In genomic region chr5:150184990-150185952, GRCh38 we compare ENCODE assay signal across 17 cellular contexts. TPM values are rescaled to one million over a fixed set of nuclear protein-coding genes. Genes with fewer than 3 reads are reported as not detected.
A peak's percentile ranks its signal among the peaks of the same experiment; 100 is the strongest.
DNase-seq lines count a peak whose midpoint lies in the region; ATAC-seq, FAIRE-seq and TF ChIP-seq lines count a peak whose summit lies in the region.
"Had no signal": no experiment of that assay in that cellular context is flagged by ENCODE, and none has a peak within 500 bp of the region (broad histone marks: within the 10 kb centered on the region; RNA-seq: fewer than 3 reads in every experiment).

No MANE protein-coding gene starts in this region.

- H3K4me1 ChIP-seq in small intestine (ENCODE audit: control insufficient read depth in 2 of 2, insufficient read depth in 1 of 2, low read depth in 1 of 2, low read length in 1 of 2): peaks cover 20 to 24% of the 10 kb centered on the region in 2 donors
- H3K4me1 ChIP-seq: prostate gland had no signal

- ATAC-seq in HG02763 (IDR thresholded peaks at IDR 0.05; ENCODE audit: unreplicated experiment) (no peak), HG02885 (IDR thresholded peaks at IDR 0.05; ENCODE audit: poor library complexity, unreplicated experiment) (no peak)
- ATAC-seq: gastrocnemius medialis, Panc1 had no signal

- no peak for FAIRE-seq in small intestine (lab: Jason Lieb, UNC)

- no peaks in the 10 kb centered on the region for H3K9me3 ChIP-seq in small intestine (ENCODE audit: control insufficient read depth, low read depth)
- H3K9me3 ChIP-seq: esophagus muscularis mucosa, gastrocnemius medialis, prostate gland, thyroid gland had no signal

- H3K27me3 ChIP-seq in HL-60 (ENCODE audit: insufficient read depth, poor library complexity, severe bottlenecking): peaks cover 11% of the 10 kb centered on the region
- no peaks in the 10 kb centered on the region for H3K27me3 ChIP-seq in small intestine (ENCODE audit: control insufficient read depth in 2 of 2, insufficient read depth in 2 of 2, low read length in 2 of 2)

- peaks cover 0 to 3% of the 10 kb centered on the region in 2 donors for H3K36me3 ChIP-seq in small intestine (ENCODE audit: control insufficient read depth in 2 of 2, insufficient read depth in 2 of 2, low read length in 2 of 2)
- H3K36me3 ChIP-seq: esophagus muscularis mucosa, gastrocnemius medialis, prostate gland, thyroid gland had no signal

- H3K27ac ChIP-seq in HL-60 (replicated peaks) (peak overlapping the region; percentile 53), small intestine (ENCODE audit: low read depth in 1 of 2, low read length in 1 of 2) (peak overlapping the region; percentile 92 to 93)
- H3K27ac ChIP-seq: esophagus muscularis mucosa, gastrocnemius medialis, prostate gland, thyroid gland had no signal

- DNase-seq in HL-60 (ENCODE audit: low read depth in 1 of 2, low spot score in 1 of 2): peak in 1 of 2 experiments; percentile 82
- DNase-seq in NOMO-1 treated with DMSO at 0.1 percent for 48 hours (lab: John Stamatoyannopoulos, UW; ENCODE audit: unreplicated experiment): peak; percentile 88
- peak; percentile 31 for DNase-seq in iPS-NIHi7 (ENCODE audit: extremely low spot score)
- peak; percentile 98 for DNase-seq in small intestine
- no peak for DNase-seq in T1000 (lab: John Stamatoyannopoulos, UW)
- DNase-seq: activated CD4-positive, alpha-beta memory T cell treated with anti-CD3 and anti-CD28 coated beads for 36 hours; activated CD4-positive, CD25-positive, alpha-beta regulatory T cell; effector CD8-positive, alpha-beta T cell; gastrocnemius medialis; nephron progenitor cell; stimulated activated naive CD4-positive, alpha-beta T cell treated with Interleukin-2 at 50 U/mL for 16 hours; thyroid gland had no signal

- H3K4me3 ChIP-seq in HL-60 (replicated peaks; ENCODE audit: insufficient read depth, low read length): no peak overlapping the region
- no peak overlapping the region for H3K4me3 ChIP-seq in small intestine (ENCODE audit: low read depth in 1 of 2, low read length in 2 of 2)
- H3K4me3 ChIP-seq: esophagus muscularis mucosa, gastrocnemius medialis, prostate gland, thyroid gland had no signal

- no peak for TF ChIP-seq CTCF in HL-60 (IDR thresholded peaks at IDR 0.05; ENCODE audit: insufficient read depth, low read length)

- WGBS in small intestine, 3 donors: 22 to 56% (median 32%) methylated on average over 13 of the region's 13 CpGs

RNA-seq across cellular contexts. Expression of gene SLC6A7, which starts 4.6 kb away (rescaled TPM):
- polyA plus RNA-seq in small intestine: 1 to 10 TPM in 2 of 3 donors, under 1 TPM in 1; 0.81 to 2.6 (median 1.8) TPM

RNA-seq across cellular contexts. Expression of gene CDX1, which starts 18.7 kb away (rescaled TPM):
- 100 to 1,000 TPM; 205 to 238 (median 219) TPM for polyA plus RNA-seq in small intestine

RNA-seq across cellular contexts. Expression of gene PDGFRB, which starts 29.6 kb away (rescaled TPM):
- 10 to 100 TPM in 1 of 3 donors, 1 to 10 TPM in 1, under 1 TPM in 1; 0.45 to 31.6 (median 1.6) TPM for polyA plus RNA-seq in small intestine
